8 cellular contexts compared by ENCODE assay signal in the genomic region with DNA sequence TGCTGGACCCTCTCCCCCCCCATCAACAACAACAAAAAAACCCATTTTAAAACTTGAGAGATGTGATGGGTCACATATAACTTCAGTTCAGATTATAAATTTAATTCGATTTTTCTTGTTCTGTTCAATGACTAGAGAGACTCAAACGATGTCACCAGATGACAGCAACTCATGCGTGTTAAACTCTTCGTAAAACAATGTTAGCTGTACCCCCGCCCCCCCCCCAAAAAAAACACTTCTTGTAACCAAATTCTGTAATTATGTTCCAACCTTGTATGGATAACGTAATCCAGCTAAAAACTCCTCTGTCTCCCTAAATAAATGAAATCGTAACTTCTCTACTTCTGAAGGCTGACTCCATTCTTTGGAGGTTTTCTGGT. TPM values are rescaled to one million over a fixed set of nuclear protein-coding genes. Genes with fewer than 3 reads are reported as not detected.
DNase-seq lines count a peak whose midpoint lies in the region; ATAC-seq, FAIRE-seq and TF ChIP-seq lines count a peak whose summit lies in the region.

No MANE protein-coding gene starts in this region.

- H3K27ac ChIP-seq in PC-3 (ENCODE audit: low read length) (peak overlapping the region; percentile 77), endothelial cell of umbilical vein (ENCODE audit: insufficient read depth, low read depth, low read length) (peak overlapping the region; percentile 61)

- H3K4me2 ChIP-seq in PC-3 (ENCODE audit: low read length) (peak overlapping the region; percentile 98), endothelial cell of umbilical vein (ENCODE audit: insufficient read depth, low read length) (peak overlapping the region; percentile 83)

- dilution Hi-C loops in endothelial cell of umbilical vein (cut with MboI; ENCODE audit: extremely low pct_ligation_motif_present, low sequenced_read_pairs): no loop called here

- no peaks in the 10 kb centered on the region for H3K9me2 ChIP-seq in PC-3 (replicated peaks; ENCODE audit: low read length)

- no peaks in the 10 kb centered on the region for H3K9me3 ChIP-seq in PC-3 (ENCODE audit: low read length)
- no peaks in the 10 kb centered on the region for H3K9me3 ChIP-seq in endothelial cell of umbilical vein (replicated peaks; ENCODE audit: control insufficient read depth, insufficient read depth, low read length)

- H3K4me1 ChIP-seq in PC-3 (ENCODE audit: insufficient read depth, low read length) (peaks cover 33% of the 10 kb centered on the region), endothelial cell of umbilical vein (ENCODE audit: control insufficient read depth, extremely low read depth, insufficient read depth, low read length) (peaks cover 30% of the 10 kb centered on the region)

- DNase-seq in DMS53 (lab: John Stamatoyannopoulos, UW) (peak; percentile 54), PC-3 (no peak), endothelial cell of umbilical vein (ENCODE audit: low read depth, low spot score) (no peak), osteocyte (ENCODE audit: extremely low spot score, unreplicated experiment) (no peak), SW480 (ENCODE audit: low spot score) (no peak), hepatic stellate cell (ENCODE audit: low spot score) (no peak), SIG-M5 (lab: John Stamatoyannopoulos, UW) (no peak), AG08396 (ENCODE audit: low spot score) (no peak)

- H3K4me3 ChIP-seq in PC-3 (ENCODE audit: low read length) (peak overlapping the region; percentile 88), endothelial cell of umbilical vein (replicated peaks in 1 of 3; ENCODE audit: insufficient read depth in 1 of 3, low read depth in 1 of 3, low read length in 3 of 3) (peak overlapping the region; percentile 36 to 90 (median 86))

- peaks cover 9% of the 10 kb centered on the region for H3K36me3 Mint-ChIP-seq in osteocyte (ENCODE audit: unreplicated experiment)

- peaks cover 41% of the 10 kb centered on the region for H3K4me1 Mint-ChIP-seq in osteocyte (ENCODE audit: unreplicated experiment)

- H3K36me3 ChIP-seq in PC-3 (ENCODE audit: low read depth, low read length) (peaks cover 34% of the 10 kb centered on the region), endothelial cell of umbilical vein (ENCODE audit: control insufficient read depth in 2 of 2, extremely low read depth in 1 of 2, insufficient read depth in 2 of 2, low read length in 2 of 2) (peaks cover 0 to 5% of the 10 kb centered on the region in 2 experiments)

- POLR2A ChIA-PET in PC-3 (lab: Charles Lee; ENCODE audit: unreplicated experiment): interaction anchor here (0.5 to 1.0 kb wide), 8 partner anchors 14 to 607 kb away, joined by 3 to 14 read pairs (median 4); partner anchors contain the start of gene PTGES3
- POLR2A ChIA-PET in endothelial cell of umbilical vein (lab: Charles Lee): interaction anchor here (0.8 to 1.9 kb wide), 8 partner anchors 9 to 402 kb away, joined by 3 to 9 read pairs (median 6); partner anchors contain the start of genes ATP5F1B, LRP1, PRIM1 and PTGES3

- no peak for FAIRE-seq in endothelial cell of umbilical vein (lab: Jason Lieb, UNC)

- CTCF ChIA-PET in PC-3 (lab: Charles Lee) (interaction anchor here (1.6 kb wide), 1 partner anchor 89 kb away, joined by 6 read pairs; no protein-coding TSS in a partner anchor), endothelial cell of umbilical vein (lab: Charles Lee) (interaction anchor here (0.8 to 1.1 kb wide), 4 partner anchors 9 to 278 kb away, joined by 3 to 8 read pairs (median 4); no protein-coding TSS in a partner anchor)

- H3K79me2 ChIP-seq in PC-3 (ENCODE audit: low read length): peaks cover 45% of the 10 kb centered on the region
- H3K79me2 ChIP-seq in endothelial cell of umbilical vein (ENCODE audit: control insufficient read depth, insufficient read depth, low read length): peaks cover 44% of the 10 kb centered on the region

- TF ChIP-seq CTCF in PC-3 (conservative IDR thresholded peaks at IDR 0.05; ENCODE audit: low read depth, low read length) (no peak), endothelial cell of umbilical vein (IDR thresholded peaks at IDR 0.05; ENCODE audit: extremely low read depth in 1 of 2, insufficient read depth in 1 of 2, low read depth in 1 of 2, low read length in 2 of 2) (no peak), osteocyte (IDR thresholded peaks at IDR 0.05) (no peak)

- H2AFZ ChIP-seq in PC-3 (ENCODE audit: low read length): peak overlapping the region; percentile 84
- peak overlapping the region; percentile 68 for H2AFZ ChIP-seq in endothelial cell of umbilical vein (ENCODE audit: low read depth, low read length)

- no peak for ATAC-seq in PC-3

- BruUV-seq in PC-3 (replicated peaks; lab: Mats Ljungman, UMichigan) (TSS peak; percentile 81), endothelial cell of umbilical vein (replicated peaks; lab: Mats Ljungman, UMichigan) (TSS peak; percentile 91)

- H3K27ac Mint-ChIP-seq in osteocyte (ENCODE audit: unreplicated experiment): peak overlapping the region; percentile 99

- intact Hi-C loops in PC-3 (cut with micrococcal nuclease) (loop anchor here (1.0 to 2.0 kb wide), 3 partner anchors 37 to 89 kb away; partner anchors contain the start of gene PTGES3), endothelial cell of umbilical vein (cut with micrococcal nuclease) (loop anchor here (1.0 to 2.0 kb wide), 4 partner anchors 27 to 89 kb away; partner anchors contain the start of genes PRIM1 and PTGES3)

- H3K9me1 ChIP-seq in endothelial cell of umbilical vein (replicated peaks; ENCODE audit: control insufficient read depth, extremely low read depth, insufficient read depth, low read length): no peaks in the 10 kb centered on the region

- H3K9me3 Mint-ChIP-seq in osteocyte (ENCODE audit: unreplicated experiment): no peaks in the 10 kb centered on the region

- no peak for TF ChIP-seq POLR2A in endothelial cell of umbilical vein (IDR thresholded peaks at IDR 0.05; ENCODE audit: low read depth, low read length)

- H4K20me1 ChIP-seq in PC-3 (ENCODE audit: low read length) (peaks cover 37% of the 10 kb centered on the region), endothelial cell of umbilical vein (replicated peaks; ENCODE audit: control insufficient read depth, extremely low read depth, insufficient read depth, low read length) (peaks cover 7% of the 10 kb centered on the region)

- no peaks in the 10 kb centered on the region for H3K27me3 Mint-ChIP-seq in osteocyte (ENCODE audit: unreplicated experiment)

- peak overlapping the region; percentile 99 for H3K9ac ChIP-seq in PC-3 (ENCODE audit: low read length)
- H3K9ac ChIP-seq in endothelial cell of umbilical vein (replicated peaks; ENCODE audit: extremely low read depth, insufficient read depth, low read length): peak overlapping the region; percentile 90

- peak overlapping the region; percentile 98 for H3K4me3 Mint-ChIP-seq in osteocyte (ENCODE audit: unreplicated experiment)

- H3F3A ChIP-seq in PC-3 (ENCODE audit: low read length, unreplicated experiment): no peaks in the 10 kb centered on the region

- H3K27me3 ChIP-seq in PC-3 (ENCODE audit: low read length) (no peaks in the 10 kb centered on the region), endothelial cell of umbilical vein (ENCODE audit: control insufficient read depth in 2 of 2, insufficient read depth in 2 of 2, low read length in 2 of 2) (no peaks in the 10 kb centered on the region)

RNA-seq across cellular contexts. Expression of gene NACA, which starts 0.6 kb away (rescaled TPM):
- total RNA-seq in PC-3 (2014; rRNA removed) (839 and 1,420 TPM in 2 replicates), endothelial cell of umbilical vein (886 and 892 TPM in 2 replicates), osteocyte (767 and 791 TPM in 2 replicates)
- polyA plus RNA-seq in endothelial cell of umbilical vein: 130 and 260 TPM in 2 replicates
- polyA plus RNA-seq in endothelial cell of umbilical vein (2011; cell fraction: cytosol; rRNA removed): 311 and 453 TPM in 2 replicates
- polyA plus RNA-seq in endothelial cell of umbilical vein (2011; cell fraction: nucleus; rRNA removed): 103 and 153 TPM in 2 replicates
- 1,629 and 2,020 TPM in 2 replicates for polyA plus RNA-seq in endothelial cell of umbilical vein (2012)
- 252 TPM in 2 replicates for polyA minus RNA-seq in endothelial cell of umbilical vein
- 136 TPM for polyA minus RNA-seq in endothelial cell of umbilical vein (2011; cell fraction: cytosol; rRNA and poly(A)+ RNA removed)
- polyA minus RNA-seq in endothelial cell of umbilical vein (2011; cell fraction: nucleus; rRNA and poly(A)+ RNA removed): 36.7 and 40.2 TPM in 2 replicates

RNA-seq across cellular contexts. Expression of gene PRIM1, which starts 26.4 kb away (rescaled TPM):
- total RNA-seq in PC-3 (2014; rRNA removed) (25.0 and 32.3 TPM in 2 replicates), endothelial cell of umbilical vein (12.1 and 13.4 TPM in 2 replicates), osteocyte (5.6 and 6.2 TPM in 2 replicates)
- 8.0 and 10.9 TPM in 2 replicates for polyA plus RNA-seq in endothelial cell of umbilical vein
- 12.4 and 15.2 TPM in 2 replicates for polyA plus RNA-seq in endothelial cell of umbilical vein (2011; cell fraction: cytosol; rRNA removed)
- 15.6 and 17.6 TPM in 2 replicates for polyA plus RNA-seq in endothelial cell of umbilical vein (2011; cell fraction: nucleus; rRNA removed)
- 5.6 and 15.0 TPM in 2 replicates for polyA plus RNA-seq in endothelial cell of umbilical vein (2012)
- polyA minus RNA-seq in endothelial cell of umbilical vein: 16.9 and 17.4 TPM in 2 replicates
- polyA minus RNA-seq in endothelial cell of umbilical vein (2011; cell fraction: cytosol; rRNA and poly(A)+ RNA removed): 30.0 TPM
- 9.4 and 12.4 TPM in 2 replicates for polyA minus RNA-seq in endothelial cell of umbilical vein (2011; cell fraction: nucleus; rRNA and poly(A)+ RNA removed)

RNA-seq across cellular contexts. Expression of gene HSD17B6, which starts 37.4 kb away (rescaled TPM):
- 0.73 TPM in 1 of 2 replicates, not detected in the other for total RNA-seq in PC-3 (2014; rRNA removed)
- not detected in 2 replicates for total RNA-seq in endothelial cell of umbilical vein
- 0.25 TPM in 1 of 2 replicates, not detected in the other for polyA plus RNA-seq in endothelial cell of umbilical vein
- polyA plus RNA-seq in endothelial cell of umbilical vein (2011; cell fraction: cytosol; rRNA removed): 0.19 and 0.23 TPM in 2 replicates
- 0.08 and 0.13 TPM in 2 replicates for polyA plus RNA-seq in endothelial cell of umbilical vein (2011; cell fraction: nucleus; rRNA removed)
- not detected in 2 replicates for polyA plus RNA-seq in endothelial cell of umbilical vein (2012)
- 0.36 and 0.85 TPM in 2 replicates for polyA minus RNA-seq in endothelial cell of umbilical vein
- not detected for polyA minus RNA-seq in endothelial cell of umbilical vein (2011; cell fraction: cytosol; rRNA and poly(A)+ RNA removed)
- polyA minus RNA-seq in endothelial cell of umbilical vein (2011; cell fraction: nucleus; rRNA and poly(A)+ RNA removed): not detected in 2 replicates
- 1.1 and 1.3 TPM in 2 replicates for total RNA-seq in osteocyte

RNA-seq across cellular contexts. Expression of gene PTGES3, which starts 37.6 kb away (rescaled TPM):
- total RNA-seq in PC-3 (2014; rRNA removed): 165 and 172 TPM in 2 replicates
- total RNA-seq in endothelial cell of umbilical vein: 262 and 278 TPM in 2 replicates
- polyA plus RNA-seq in endothelial cell of umbilical vein: 33.4 and 48.5 TPM in 2 replicates
- 73.3 and 77.3 TPM in 2 replicates for polyA plus RNA-seq in endothelial cell of umbilical vein (2011; cell fraction: cytosol; rRNA removed)
- 37.5 and 49.3 TPM in 2 replicates for polyA plus RNA-seq in endothelial cell of umbilical vein (2011; cell fraction: nucleus; rRNA removed)
- 239 and 400 TPM in 2 replicates for polyA plus RNA-seq in endothelial cell of umbilical vein (2012)
- 21.7 and 27.4 TPM in 2 replicates for polyA minus RNA-seq in endothelial cell of umbilical vein
- polyA minus RNA-seq in endothelial cell of umbilical vein (2011; cell fraction: cytosol; rRNA and poly(A)+ RNA removed): 119 TPM
- 26.1 and 27.9 TPM in 2 replicates for polyA minus RNA-seq in endothelial cell of umbilical vein (2011; cell fraction: nucleus; rRNA and poly(A)+ RNA removed)
- total RNA-seq in osteocyte: 136 and 140 TPM in 2 replicates
